ENCODE assay signal across 8 cellular contexts in the genomic region with DNA sequence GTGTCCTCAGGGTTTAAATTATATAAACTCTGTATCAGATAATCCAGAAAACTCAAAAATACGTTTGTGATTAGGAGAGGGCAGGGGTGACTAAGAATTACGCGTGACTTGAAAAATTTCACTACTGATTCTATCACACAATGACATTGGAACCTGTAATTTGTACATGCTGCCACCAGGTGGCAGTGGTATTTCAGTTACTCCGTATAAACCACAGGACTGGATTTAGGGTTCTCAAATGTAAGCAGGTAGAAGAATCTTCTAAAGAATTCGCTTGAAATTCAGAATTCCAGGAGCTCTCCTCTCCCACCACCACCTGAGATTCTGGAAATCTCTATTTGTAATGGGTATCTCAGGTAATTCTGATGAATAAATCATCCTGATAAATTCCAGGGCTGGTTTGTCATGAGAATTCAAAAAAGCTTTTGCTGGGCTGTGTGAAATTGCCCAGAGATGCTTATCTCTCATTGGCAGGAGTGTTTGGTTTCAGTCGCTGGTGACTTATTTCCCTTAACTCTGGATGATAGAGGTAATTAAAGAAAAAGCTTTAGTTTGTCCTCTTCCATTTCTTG. TPM values are rescaled to one million over a fixed set of nuclear protein-coding genes. Genes with fewer than 3 reads are reported as not detected.
A peak's percentile ranks its signal among the peaks of the same experiment; 100 is the strongest.
DNase-seq lines count a peak whose midpoint lies in the region; ATAC-seq, FAIRE-seq and TF ChIP-seq lines count a peak whose summit lies in the region.

No MANE protein-coding gene starts in this region.

- no peak overlapping the region for H3K27ac Mint-ChIP-seq in brain
- H3K27ac Mint-ChIP-seq in progenitor cell of endocrine pancreas, result no peak overlapping the region
- no peak overlapping the region for H3K27ac Mint-ChIP-seq in T-helper 17 cell

- peaks cover 0 to 6% (median 0%) of the 10 kb centered on the region in 5 experiments for H3K9me3 Mint-ChIP-seq in brain
- H3K9me3 Mint-ChIP-seq in progenitor cell of endocrine pancreas (ENCODE audit: low read depth), result peaks cover 7% of the 10 kb centered on the region

- H3K27me3 Mint-ChIP-seq in brain (no peaks in the 10 kb centered on the region), progenitor cell of endocrine pancreas (peaks cover 9% of the 10 kb centered on the region), T-helper 17 cell (peaks cover 4% of the 10 kb centered on the region)

- peak; percentile 48 to 63 for TF ChIP-seq CTCF in brain (conservative IDR thresholded peaks at IDR 0.05)
- TF ChIP-seq CTCF in progenitor cell of endocrine pancreas (IDR thresholded peaks at IDR 0.05; ENCODE audit: unreplicated experiment), result peak; percentile 62

- H3K4me1 Mint-ChIP-seq in brain (no peaks in the 10 kb centered on the region), progenitor cell of endocrine pancreas (ENCODE audit: low read depth) (no peaks in the 10 kb centered on the region), T-helper 17 cell (no peaks in the 10 kb centered on the region)

- no peaks in the 10 kb centered on the region for H3K9me3 ChIP-seq in T-helper 17 cell (ENCODE audit: control insufficient read depth, low read length, poor library complexity, severe bottlenecking)

- H3K36me3 Mint-ChIP-seq in brain, result no peaks in the 10 kb centered on the region
- H3K36me3 Mint-ChIP-seq in progenitor cell of endocrine pancreas (ENCODE audit: insufficient read depth), result no peaks in the 10 kb centered on the region
- H3K36me3 Mint-ChIP-seq in T-helper 17 cell (ENCODE audit: low read depth), result peaks cover 2% of the 10 kb centered on the region

- no peak overlapping the region for H3K4me3 Mint-ChIP-seq in brain
- no peak overlapping the region for H3K4me3 Mint-ChIP-seq in progenitor cell of endocrine pancreas (ENCODE audit: low read depth)
- H3K4me3 Mint-ChIP-seq in T-helper 17 cell, result no peak overlapping the region

- peak; percentile 4 to 23 for DNase-seq in activated CD4-positive, alpha-beta T cell treated with anti-CD3 and anti-CD28 coated beads for 24 hours (ENCODE audit: low read depth in 2 of 2)
- DNase-seq in activated CD4-positive, alpha-beta T cell treated with anti-CD3 and anti-CD28 coated beads for 1 hour, result no peak
- DNase-seq in NCI-H69 (lab: John Stamatoyannopoulos, UW) (peak; percentile 31), progenitor cell of endocrine pancreas (ENCODE audit: low spot score, unreplicated experiment) (no peak), frontal cortex (ENCODE audit: low spot score in 2 of 2) (no peak), T-helper 17 cell (no peak)

- FAIRE-seq in frontal cortex (lab: Jason Lieb, UNC), result no peak

- ATAC-seq in GM18498 (IDR thresholded peaks at IDR 0.05; ENCODE audit: unreplicated experiment), result no peak
- ATAC-seq in T-helper 17 cell, result no peak

RNA-seq across cellular contexts. Expression of a gene that starts 1.7 kb away (rescaled TPM):
- not detected for polyA plus RNA-seq in brain (ENCODE audit: insufficient read depth, low read depth, low replicate concordance)
- total RNA-seq in progenitor cell of endocrine pancreas (not detected in 2 replicates), frontal cortex (not detected), T-helper 17 cell (not detected)

RNA-seq across cellular contexts. Expression of a gene that starts 18.2 kb away (rescaled TPM):
- not detected for polyA plus RNA-seq in brain (ENCODE audit: insufficient read depth, low read depth, low replicate concordance)
- total RNA-seq in progenitor cell of endocrine pancreas, result not detected in 2 replicates
- not detected for total RNA-seq in frontal cortex
- total RNA-seq in T-helper 17 cell, result not detected

RNA-seq across cellular contexts. Expression of a gene that starts 50.1 kb away (rescaled TPM):
- not detected for polyA plus RNA-seq in brain (ENCODE audit: insufficient read depth, low read depth, low replicate concordance)
- total RNA-seq in progenitor cell of endocrine pancreas, result not detected in 2 replicates
- total RNA-seq in frontal cortex, result not detected
- total RNA-seq in T-helper 17 cell, result not detected

Comparison
In these comparisons a context has a peak if more than half of its experiments do, and no peak if none do; other contexts are left out.
1. DNase-seq: peak in activated CD4-positive, alpha-beta T cell treated with anti-CD3 and anti-CD28 coated beads for 24 hours (2 of 2) and NCI-H69 (single experiment); none in activated CD4-positive, alpha-beta T cell treated with anti-CD3 and anti-CD28 coated beads for 1 hour (single experiment), progenitor cell of endocrine pancreas (single experiment), frontal cortex (0 of 2) and T-helper 17 cell (0 of 3).